15 cellular contexts compared by ENCODE assay signal in the genomic region with DNA sequence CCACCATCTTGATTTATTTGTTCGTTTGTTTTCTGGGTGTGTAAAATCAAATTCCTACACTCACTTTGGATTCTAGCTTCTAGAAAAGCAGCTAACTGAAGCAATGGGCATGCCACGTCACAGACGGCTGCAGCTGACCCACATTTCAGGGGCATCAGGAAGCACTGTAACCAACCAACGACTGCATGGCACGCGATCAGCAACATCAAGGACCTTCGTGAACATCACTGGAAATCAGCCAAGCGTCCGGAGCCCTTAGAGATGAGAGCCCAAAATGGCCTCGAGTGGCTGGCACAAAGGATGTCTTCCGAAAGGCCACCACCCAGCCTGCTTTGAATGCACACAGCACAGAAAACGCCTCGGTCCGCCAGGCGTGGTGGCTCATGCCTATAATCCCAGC.
DNase-seq lines count a peak whose midpoint lies in the region; ATAC-seq and TF ChIP-seq lines count a peak whose summit lies in the region.
"Had no signal": no experiment of that assay in that cellular context is flagged by ENCODE, and none has a peak within 500 bp of the region (broad histone marks: within the 10 kb centered on the region; RNA-seq: fewer than 3 reads in every experiment).

No MANE protein-coding gene starts in this region.

- in situ Hi-C loops in GM23248 (cut with MboI) = no loop called here

- no peaks in the 10 kb centered on the region for H3F3A ChIP-seq in GM23248 (ENCODE audit: insufficient read depth)

- no peaks in the 10 kb centered on the region for H3K79me2 ChIP-seq in GM23248 (ENCODE audit: insufficient read depth)

- WGBS in adrenal gland, 4 donors = 41 to 56% (median 55%) methylated on average over 9 to 15 of the region's 15 CpGs
- WGBS in GM23248 (ENCODE audit: low coverage in 1 of 2, low lambda C conversion rate in 2 of 2, missing lambda C conversion rate in 2 of 2), 2 experiments = 59 to 64% methylated on average over 15 of the region's 15 CpGs

- intact Hi-C loops in adrenal gland (cut with DNase I) = no loop called here

- H3K27ac ChIP-seq in BLaER1 = peak overlapping the region; percentile 28; the same call in 1 of the 2 replicates
- H3K27ac ChIP-seq in BLaER1 treated with 17β-estradiol and CSF1 and Interleukin-3, amounts not matched to agents 10 nM and 100 nM = no peak overlapping the region
- H3K27ac ChIP-seq in adrenal gland = no peak overlapping the region
- H3K27ac ChIP-seq in GM23248 = no peak overlapping the region

- ATAC-seq in GM19455 (IDR thresholded peaks at IDR 0.05; ENCODE audit: unreplicated experiment) = no peak

- H3K4me3 ChIP-seq in BLaER1 (no peak overlapping the region), adrenal gland (no peak overlapping the region), GM23248 (no peak overlapping the region)
- H3K4me3 ChIP-seq in BLaER1 treated with 17β-estradiol and CSF1 and Interleukin-3, amounts not matched to agents 10 nM and 100 nM = no peak overlapping the region

- H2AFZ ChIP-seq in GM23248 = no peak overlapping the region

- H3K4me2 ChIP-seq in BLaER1 (peak overlapping the region; percentile 96), GM23248 (ENCODE audit: unreplicated experiment) (no peak overlapping the region)
- peak overlapping the region in 8 of 11 experiments; percentile 33 to 97 (median 62); a peak in 14 of 22 replicates for H3K4me2 ChIP-seq in BLaER1 treated with 17β-estradiol and CSF1 and Interleukin-3, amounts not matched to agents 10 nM and 100 nM

- H3K27me3 ChIP-seq in BLaER1 (no peaks in the 10 kb centered on the region), adrenal gland (no peaks in the 10 kb centered on the region), GM23248 (replicated peaks; ENCODE audit: insufficient read depth) (peaks cover 33% of the 10 kb centered on the region)
- peaks cover 0 to 24% (median 0%) of the 10 kb centered on the region in 11 experiments; a peak in 7 of 22 replicates for H3K27me3 ChIP-seq in BLaER1 treated with 17β-estradiol and CSF1 and Interleukin-3, amounts not matched to agents 10 nM and 100 nM
- H3K27me3 ChIP-seq: BE2C had no signal

- TF ChIP-seq POLR2A in adrenal gland (IDR thresholded peaks at IDR 0.05) = no peak

- H3K9me3 ChIP-seq in BLaER1 (no peaks in the 10 kb centered on the region), adrenal gland (replicated peaks in 1 of 3) (no peaks in the 10 kb centered on the region), GM23248 (ENCODE audit: low read depth) (no peaks in the 10 kb centered on the region)
- H3K9me3 ChIP-seq in BLaER1 treated with 17β-estradiol and CSF1 and Interleukin-3, amounts not matched to agents 10 nM and 100 nM (replicated peaks in 1 of 11) = no peaks in the 10 kb centered on the region
- H3K9me3 ChIP-seq: BE2C had no signal

- no peak for TF ChIP-seq CTCF in adrenal gland (IDR thresholded peaks at IDR 0.05)

- H3K9ac ChIP-seq in BLaER1 = no peak overlapping the region
- no peak overlapping the region for H3K9ac ChIP-seq in BLaER1 treated with 17β-estradiol and CSF1 and Interleukin-3, amounts not matched to agents 10 nM and 100 nM
- no peak overlapping the region for H3K9ac ChIP-seq in GM23248

- DNase-seq in NCI-H2029 treated with DMSO at 0.1 percent for 48 hours (lab: John Stamatoyannopoulos, UW) (peak; percentile 86), adrenal gland (peak; percentile 38 to 76 (median 67)), GM23248 (no peak), SK-N-DZ (ENCODE audit: low spot score) (no peak)
- no peak for DNase-seq in stimulated activated CD4-positive, alpha-beta T cell treated with anti-CD3 and anti-CD28 coated beads, Interleukin-1b, Interleukin-23, amount 100 ng/mL, for 48 hours
- DNase-seq: ACHN; BE2C; CD4-positive, alpha-beta memory T cell; DMS53; GDM1; H9; KG1 had no signal

- H4K20me1 ChIP-seq in BLaER1 (no peaks in the 10 kb centered on the region), GM23248 (ENCODE audit: insufficient read depth) (no peaks in the 10 kb centered on the region)
- H4K20me1 ChIP-seq in BLaER1 treated with 17β-estradiol and CSF1 and Interleukin-3, amounts not matched to agents 10 nM and 100 nM = peaks cover 0 to 27% (median 0%) of the 10 kb centered on the region in 11 experiments; a peak in 6 of 22 replicates

- peaks cover 93% of the 10 kb centered on the region for H3K4me1 ChIP-seq in BLaER1
- peaks cover 8 to 95% (median 64%) of the 10 kb centered on the region in 10 experiments; a peak in 19 of 20 replicates for H3K4me1 ChIP-seq in BLaER1 treated with 17β-estradiol and CSF1 and Interleukin-3, amounts not matched to agents 10 nM and 100 nM
- H3K4me1 ChIP-seq in adrenal gland (replicated peaks in 1 of 2) = no peaks in the 10 kb centered on the region
- H3K4me1 ChIP-seq in GM23248 (ENCODE audit: insufficient read depth) = no peaks in the 10 kb centered on the region

- no peaks in the 10 kb centered on the region for H3K9me2 ChIP-seq in GM23248 (ENCODE audit: insufficient read depth)

- H3K36me3 ChIP-seq in BLaER1 (no peaks in the 10 kb centered on the region), adrenal gland (replicated peaks in 1 of 2) (no peaks in the 10 kb centered on the region), GM23248 (ENCODE audit: low read depth) (no peaks in the 10 kb centered on the region)
- no peaks in the 10 kb centered on the region for H3K36me3 ChIP-seq in BLaER1 treated with 17β-estradiol and CSF1 and Interleukin-3, amounts not matched to agents 10 nM and 100 nM
- H3K36me3 ChIP-seq: BE2C had no signal

Comparison
In these comparisons a context has a peak if more than half of its experiments do, and no peak if none do; other contexts are left out.
1. DNase-seq: peak in NCI-H2029 treated with DMSO at 0.1 percent for 48 hours (single experiment) and adrenal gland (7 of 7); none in GM23248 (single experiment), SK-N-DZ (single experiment) and stimulated activated CD4-positive, alpha-beta T cell treated with anti-CD3 and anti-CD28 coated beads, Interleukin-1b, Interleukin-23, amount 100 ng/mL, for 48 hours (single experiment).